1 cellular context compared by ENCODE assay signal in the genomic region with DNA sequence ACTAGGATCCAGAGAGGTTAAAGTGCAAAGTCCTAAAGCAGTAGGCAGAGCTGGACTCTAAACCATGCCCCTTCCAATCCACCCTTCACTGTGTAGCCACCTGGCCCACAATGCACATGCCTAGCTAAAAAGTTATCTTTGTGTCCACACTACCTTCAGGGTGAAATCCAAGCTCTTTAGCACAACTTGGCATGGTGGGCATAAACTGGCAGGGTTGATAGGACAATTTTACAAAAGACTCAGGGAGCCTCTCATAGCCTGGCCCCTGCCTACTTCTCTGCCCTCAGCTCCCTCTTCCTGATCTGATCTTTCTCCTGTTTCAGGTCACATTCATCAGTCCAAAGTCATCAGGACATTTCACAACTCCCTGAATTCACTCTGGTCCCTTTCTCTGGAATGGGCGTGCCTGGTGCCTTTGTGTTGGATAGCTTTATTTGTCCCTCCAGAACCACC.
TF ChIP-seq lines count a peak whose summit lies in the region.

No MANE protein-coding gene starts in this region.

TF ChIP-seq in WTC11, 78 proteins besides CTCF, POLR2A, EP300 and RAD21 (continued from another document):
- TF ChIP-seq, protein P1, sequence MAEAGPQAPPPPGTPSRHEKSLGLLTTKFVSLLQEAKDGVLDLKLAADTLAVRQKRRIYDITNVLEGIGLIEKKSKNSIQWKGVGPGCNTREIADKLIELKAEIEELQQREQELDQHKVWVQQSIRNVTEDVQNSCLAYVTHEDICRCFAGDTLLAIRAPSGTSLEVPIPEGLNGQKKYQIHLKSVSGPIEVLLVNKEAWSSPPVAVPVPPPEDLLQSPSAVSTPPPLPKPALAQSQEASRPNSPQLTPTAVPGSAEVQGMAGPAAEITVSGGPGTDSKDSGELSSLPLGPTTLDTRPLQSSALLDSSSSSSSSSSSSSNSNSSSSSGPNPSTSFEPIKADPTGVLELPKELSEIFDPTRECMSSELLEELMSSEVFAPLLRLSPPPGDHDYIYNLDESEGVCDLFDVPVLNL (CRISPR knock-in tag; IDR thresholded peaks at IDR 0.05; ENCODE audit: borderline replicate concordance, low read depth): no peak
- no peak for TF ChIP-seq OVOL2 (CRISPR knock-in tag; IDR thresholded peaks at IDR 0.05; ENCODE audit: borderline replicate concordance)
- TF ChIP-seq, protein P2, sequence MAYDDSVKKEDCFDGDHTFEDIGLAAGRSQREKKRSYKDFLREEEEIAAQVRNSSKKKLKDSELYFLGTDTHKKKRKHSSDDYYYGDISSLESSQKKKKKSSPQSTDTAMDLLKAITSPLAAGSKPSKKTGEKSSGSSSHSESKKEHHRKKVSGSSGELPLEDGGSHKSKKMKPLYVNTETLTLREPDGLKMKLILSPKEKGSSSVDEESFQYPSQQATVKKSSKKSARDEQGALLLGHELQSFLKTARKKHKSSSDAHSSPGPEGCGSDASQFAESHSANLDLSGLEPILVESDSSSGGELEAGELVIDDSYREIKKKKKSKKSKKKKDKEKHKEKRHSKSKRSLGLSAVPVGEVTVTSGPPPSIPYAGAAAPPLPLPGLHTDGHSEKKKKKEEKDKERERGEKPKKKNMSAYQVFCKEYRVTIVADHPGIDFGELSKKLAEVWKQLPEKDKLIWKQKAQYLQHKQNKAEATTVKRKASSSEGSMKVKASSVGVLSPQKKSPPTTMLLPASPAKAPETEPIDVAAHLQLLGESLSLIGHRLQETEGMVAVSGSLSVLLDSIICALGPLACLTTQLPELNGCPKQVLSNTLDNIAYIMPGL (CRISPR knock-in tag; IDR thresholded peaks at IDR 0.05): no peak
